Comparison of ENCODE assay signal across 19 cellular contexts in genomic region chr12:28032811-28033537, GRCh38.
DNase-seq lines count a peak whose midpoint lies in the region; ATAC-seq, FAIRE-seq and TF ChIP-seq lines count a peak whose summit lies in the region.
"Had no signal": no experiment of that assay in that cellular context is flagged by ENCODE, and none has a peak within 500 bp of the region (broad histone marks: within the 10 kb centered on the region; RNA-seq: fewer than 3 reads in every experiment).

No MANE protein-coding gene starts in this region.

- dilution Hi-C loops in IMR-90 (cut with HindIII; ENCODE audit: low sequenced_read_pairs, unreplicated experiment) = no loop called here

- H3K23ac ChIP-seq in IMR-90 (ENCODE audit: low read depth, low read length) = no peak overlapping the region; the same call in 1 of the 2 replicates

- ATAC-seq in IMR-90 (ENCODE audit: low read depth) = no peak; the same call in 1 of the 2 replicates
- ATAC-seq in GM21423 (IDR thresholded peaks at IDR 0.05; ENCODE audit: unreplicated experiment) = no peak
- ATAC-seq: naive thymus-derived CD8-positive, alpha-beta T cell; upper lobe of right lung had no signal

- no peak for TF ChIP-seq CTCF in IMR-90 (conservative IDR thresholded peaks at IDR 0.05; ENCODE audit: low read depth, low read length)
- TF ChIP-seq CTCF in astrocyte (IDR thresholded peaks at IDR 0.05; ENCODE audit: insufficient read depth, low read depth, low read length) = no peak
- no peak for TF ChIP-seq CTCF in fibroblast of mammary gland (conservative IDR thresholded peaks at IDR 0.05; ENCODE audit: control insufficient read depth, insufficient read depth, low read depth, low read length)

- peaks cover 5% of the 10 kb centered on the region for H3K9me1 ChIP-seq in IMR-90 (ENCODE audit: insufficient read depth, low read length)

- H3K9me3 Mint-ChIP-seq in astrocyte (ENCODE audit: unreplicated experiment) = no peaks in the 10 kb centered on the region
- no peaks in the 10 kb centered on the region for H3K9me3 Mint-ChIP-seq in activated CD4-positive, alpha-beta memory T cell treated with anti-CD3 and anti-CD28 coated beads, Interleukin-2, amount 10 ng/mL, durations not matched to agents 7 days and 5 days
- H3K9me3 Mint-ChIP-seq: activated naive CD4-positive, alpha-beta T cell treated with anti-CD3 and anti-CD28 coated beads for 36 hours; naive thymus-derived CD8-positive, alpha-beta T cell had no signal

- no peaks in the 10 kb centered on the region for H3K36me3 Mint-ChIP-seq in astrocyte (ENCODE audit: low read depth, unreplicated experiment)
- no peaks in the 10 kb centered on the region for H3K36me3 Mint-ChIP-seq in activated CD4-positive, alpha-beta memory T cell treated with anti-CD3 and anti-CD28 coated beads, Interleukin-2, amount 10 ng/mL, durations not matched to agents 7 days and 5 days (ENCODE audit: low read depth)
- H3K36me3 Mint-ChIP-seq: naive thymus-derived CD8-positive, alpha-beta T cell had no signal

- peak overlapping the region; percentile 21 for H3K4me3 Mint-ChIP-seq in astrocyte (ENCODE audit: unreplicated experiment)
- no peak overlapping the region for H3K4me3 Mint-ChIP-seq in activated CD4-positive, alpha-beta memory T cell treated with anti-CD3 and anti-CD28 coated beads, Interleukin-2, amount 10 ng/mL, durations not matched to agents 7 days and 5 days
- H3K4me3 Mint-ChIP-seq: activated naive CD4-positive, alpha-beta T cell treated with anti-CD3 and anti-CD28 coated beads for 36 hours; naive thymus-derived CD8-positive, alpha-beta T cell had no signal

- intact Hi-C loops in IMR-90 (cut with micrococcal nuclease) = no loop called here

- peak overlapping the region; percentile 30 to 43; a peak in 2 of 4 replicates for H4K8ac ChIP-seq in IMR-90 (ENCODE audit: low read depth in 2 of 2, low read length in 2 of 2)

- H3K36me3 ChIP-seq in IMR-90 (ENCODE audit: control insufficient read depth, insufficient read depth, low read length) (no peaks in the 10 kb centered on the region), astrocyte (ENCODE audit: insufficient read depth, low read length) (no peaks in the 10 kb centered on the region), SJCRH30 (no peaks in the 10 kb centered on the region)
- H3K36me3 ChIP-seq: brain microvascular endothelial cell, upper lobe of right lung had no signal

- no peak overlapping the region for H2BK5ac ChIP-seq in IMR-90 (ENCODE audit: low read depth, low read length, poor library complexity, severe bottlenecking)

- peak overlapping the region; percentile 41 for H2BK20ac ChIP-seq in IMR-90 (ENCODE audit: low read depth, low read length)

- no peak for TF ChIP-seq POLR2A in IMR-90 (IDR thresholded peaks at IDR 0.05; ENCODE audit: low read depth, low read length)

- peak overlapping the region; percentile 20; the same call in 1 of the 2 replicates for H4K91ac ChIP-seq in IMR-90 (ENCODE audit: insufficient read depth, low read depth, low read length)

- in situ Hi-C loops in IMR-90 (cut with MboI; ENCODE audit: low sequenced_read_pairs) = no loop called here

- peaks cover 18% of the 10 kb centered on the region for H3K4me1 Mint-ChIP-seq in astrocyte (ENCODE audit: low read depth, unreplicated experiment)
- H3K4me1 Mint-ChIP-seq in activated CD4-positive, alpha-beta memory T cell treated with anti-CD3 and anti-CD28 coated beads, Interleukin-2, amount 10 ng/mL, durations not matched to agents 7 days and 5 days = no peaks in the 10 kb centered on the region
- H3K4me1 Mint-ChIP-seq: naive thymus-derived CD8-positive, alpha-beta T cell had no signal

- peak overlapping the region; percentile 87 for H3K27ac Mint-ChIP-seq in astrocyte (ENCODE audit: unreplicated experiment)
- H3K27ac Mint-ChIP-seq in activated CD4-positive, alpha-beta memory T cell treated with anti-CD3 and anti-CD28 coated beads, Interleukin-2, amount 10 ng/mL, durations not matched to agents 7 days and 5 days = no peak overlapping the region
- H3K27ac Mint-ChIP-seq: activated naive CD4-positive, alpha-beta T cell treated with anti-CD3 and anti-CD28 coated beads for 36 hours had no signal

- H2AK9ac ChIP-seq in IMR-90 (replicated peaks; ENCODE audit: low read depth, low read length, poor library complexity) = no peak overlapping the region

- H3K18ac ChIP-seq in IMR-90 (ENCODE audit: low read depth, low read length) = peak overlapping the region; percentile 27; the same call in 1 of the 2 replicates

- peak overlapping the region; percentile 64 for H3K14ac ChIP-seq in IMR-90 (replicated peaks; ENCODE audit: low read depth, low read length)

- H3K4me2 ChIP-seq in IMR-90 (ENCODE audit: low read depth, low read length) = no peak overlapping the region
- peak overlapping the region; percentile 41 for H3K4me2 ChIP-seq in astrocyte (ENCODE audit: low read length)

- no peak overlapping the region for H3K27ac ChIP-seq in IMR-90 (ENCODE audit: insufficient read depth, low read length)
- H3K27ac ChIP-seq in astrocyte (ENCODE audit: low read depth, low read length) = peak overlapping the region; percentile 82
- H3K27ac ChIP-seq in SJCRH30 = no peak overlapping the region
- H3K27ac ChIP-seq: brain microvascular endothelial cell, upper lobe of right lung had no signal

- no peaks in the 10 kb centered on the region for H3K27me3 Mint-ChIP-seq in astrocyte (ENCODE audit: low read depth, unreplicated experiment)
- H3K27me3 Mint-ChIP-seq in activated CD4-positive, alpha-beta memory T cell treated with anti-CD3 and anti-CD28 coated beads, Interleukin-2, amount 10 ng/mL, durations not matched to agents 7 days and 5 days = no peaks in the 10 kb centered on the region

- CTCF ChIA-PET in IMR-90 (lab: Yijun Ruan, JAX) = no interaction called here
- CTCF ChIA-PET in activated CD4-positive, alpha-beta memory T cell treated with anti-CD3 and anti-CD28 coated beads, Interleukin-2, amount 10 ng/mL, durations not matched to agents 7 days and 5 days (lab: Charles Lee) = no interaction called here

- no peaks in the 10 kb centered on the region for H3K79me2 ChIP-seq in astrocyte (ENCODE audit: insufficient read depth, low read length)

- BruUV-seq in IMR-90 (replicated peaks; lab: Mats Ljungman, UMichigan) = no TSS peak

- H3K27me3 ChIP-seq in IMR-90 (ENCODE audit: control insufficient read depth, insufficient read depth, low read length) (no peaks in the 10 kb centered on the region), astrocyte (ENCODE audit: insufficient read depth, low read length) (no peaks in the 10 kb centered on the region), SJCRH30 (no peaks in the 10 kb centered on the region)
- H3K27me3 ChIP-seq: brain microvascular endothelial cell, upper lobe of right lung had no signal

- no CpG with 5 or more reads among the region's 4 CpGs for WGBS in IMR-90 (ENCODE audit: extremely low coverage in 2 of 2, insufficient read length in 1 of 2), 2 experiments

- peak overlapping the region; percentile 73 for H2BK120ac ChIP-seq in IMR-90 (ENCODE audit: low read depth, low read length)

- TF ChIP-seq RAD21 in IMR-90 (IDR thresholded peaks at IDR 0.05; ENCODE audit: low read length) = no peak

- H3K4me1 ChIP-seq in IMR-90 (ENCODE audit: control insufficient read depth, insufficient read depth, low read length) (peaks cover 6% of the 10 kb centered on the region), astrocyte (ENCODE audit: insufficient read depth, low read length) (peaks cover 19% of the 10 kb centered on the region), SJCRH30 (peaks cover 16% of the 10 kb centered on the region)
- H3K4me1 ChIP-seq: upper lobe of right lung had no signal

- H3K4ac ChIP-seq in IMR-90 (ENCODE audit: low read depth, low read length) = peak overlapping the region; percentile 53; the same call in 1 of the 2 replicates

- H3K4me3 ChIP-seq in IMR-90 (ENCODE audit: insufficient read depth, low read depth, low read length) (no peak overlapping the region), astrocyte (ENCODE audit: insufficient read depth, low read depth, low read length) (no peak overlapping the region), fibroblast of mammary gland (ENCODE audit: control insufficient read depth, low read depth, low read length) (no peak overlapping the region), SJCRH30 (no peak overlapping the region)
- H3K4me3 ChIP-seq: upper lobe of right lung had no signal

- H2AFZ ChIP-seq in IMR-90 (replicated peaks; ENCODE audit: low read length, poor library complexity) = no peak overlapping the region
- peak overlapping the region; percentile 2 for H2AFZ ChIP-seq in astrocyte (ENCODE audit: low read depth, low read length)

- H3K9me3 ChIP-seq in IMR-90 (ENCODE audit: control insufficient read depth, insufficient read depth, low read length) (no peaks in the 10 kb centered on the region), astrocyte (ENCODE audit: insufficient read depth, low read depth, low read length) (no peaks in the 10 kb centered on the region), SJCRH30 (replicated peaks) (no peaks in the 10 kb centered on the region; the same call in 1 of the 2 replicates)
- H3K9me3 ChIP-seq: upper lobe of right lung had no signal

- H4K5ac ChIP-seq in IMR-90 (ENCODE audit: low read depth, low read length) = no peak overlapping the region; the same call in 1 of the 2 replicates

- no peak overlapping the region for H2AK5ac ChIP-seq in IMR-90 (ENCODE audit: low read depth, low read length)

- POLR2A ChIA-PET in IMR-90 (lab: Charles Lee; ENCODE audit: unreplicated experiment) = no interaction called here
- POLR2A ChIA-PET in activated CD4-positive, alpha-beta memory T cell treated with anti-CD3 and anti-CD28 coated beads, Interleukin-2, amount 10 ng/mL, durations not matched to agents 7 days and 5 days (lab: Charles Lee) = no interaction called here

- H3K79me1 ChIP-seq in IMR-90 (ENCODE audit: low read depth in 1 of 2, low read length in 2 of 2) = no peaks in the 10 kb centered on the region

- H3K9ac ChIP-seq in IMR-90 (ENCODE audit: low read depth, low read length) (no peak overlapping the region), astrocyte (ENCODE audit: low read length) (peak overlapping the region; percentile 63)

- DNase-seq in A172 (ENCODE audit: low spot score) (peak; percentile 63), IMR-90 (peak; percentile 24), astrocyte (ENCODE audit: low read depth) (peak; percentile 90), fibroblast of mammary gland (ENCODE audit: low read depth) (peak; percentile 49), HuH-7.5 (ENCODE audit: low spot score) (no peak), SJCRH30 (no peak)
- DNase-seq in activated CD4-positive, alpha-beta memory T cell treated with anti-CD3 and anti-CD28 coated beads, Interleukin-2, amount 10 ng/mL, durations not matched to agents 7 days and 5 days = no peak
- DNase-seq: 8988T; activated CD4-positive, alpha-beta T cell treated with anti-CD3 and anti-CD28 coated beads for 48 hours; activated naive CD4-positive, alpha-beta T cell treated with anti-CD3 and anti-CD28 coated beads for 36 hours; DMS79; naive thymus-derived CD8-positive, alpha-beta T cell; NCI-H2171 treated with DMSO at 0.1 percent for 48 hours; SHP77 treated with DMSO at 0.1 percent for 48 hours; stimulated activated naive CD4-positive, alpha-beta T cell treated with Interleukin-2 at 50 U/mL for 16 hours; T-helper 9 cell; upper lobe of right lung had no signal

- H2BK15ac ChIP-seq in IMR-90 (ENCODE audit: low read depth, low read length) = peak overlapping the region; percentile 77; the same call in 2 of the 3 replicates

- FAIRE-seq in astrocyte (lab: Jason Lieb, UNC) = peak; percentile 77

- H4K20me1 ChIP-seq in IMR-90 (ENCODE audit: insufficient read depth, low read length) (no peaks in the 10 kb centered on the region), astrocyte (ENCODE audit: insufficient read depth, low read length) (no peaks in the 10 kb centered on the region)

- H3K56ac ChIP-seq in IMR-90 (ENCODE audit: extremely low read depth, insufficient read depth, low read length) = no peak overlapping the region

Comparison
In these comparisons a context has a peak if more than half of its experiments do, and no peak if none do; other contexts are left out.
1. DNase-seq: peak in A172 (single experiment), IMR-90 (single experiment), astrocyte (single experiment) and fibroblast of mammary gland (single experiment); none in activated CD4-positive, alpha-beta memory T cell treated with anti-CD3 and anti-CD28 coated beads, Interleukin-2, amount 10 ng/mL, durations not matched to agents 7 days and 5 days (single experiment), HuH-7.5 (single experiment) and SJCRH30 (0 of 2).